In the genomic region with DNA sequence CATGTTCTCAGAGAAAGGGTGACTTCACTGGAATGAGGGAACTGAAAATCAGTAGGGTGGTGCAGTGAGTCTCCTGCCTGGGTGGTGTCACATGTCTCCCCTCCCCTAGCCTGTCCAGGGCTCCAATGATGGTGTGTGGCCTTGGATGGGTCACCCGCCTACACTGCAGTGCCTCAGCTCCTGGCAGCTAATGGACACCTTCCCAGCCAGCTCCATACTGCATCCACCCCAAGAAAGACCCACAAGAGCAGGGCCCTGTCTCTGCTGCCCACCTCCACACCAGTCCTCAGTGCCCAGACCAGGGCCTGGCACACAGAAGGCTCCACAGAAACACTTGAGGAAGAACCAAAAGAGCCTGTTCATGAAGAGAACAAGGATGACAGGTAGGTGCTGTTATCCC, we compare ENCODE assay signal across 32 cellular contexts.
"Had no signal": no experiment of that assay in that cellular context is flagged by ENCODE, and none has a peak within 500 bp of the region (broad histone marks: within the 10 kb centered on the region; RNA-seq: fewer than 3 reads in every experiment).

No MANE protein-coding gene starts in this region.

- H3K36me3 Mint-ChIP-seq: immature natural killer cell; naive thymus-derived CD8-positive, alpha-beta T cell had no signal

- H3K4me3 ChIP-seq: ovary, prostate gland, sigmoid colon, smooth muscle cell, tibial nerve, uterus had no signal

- H3K4me1 ChIP-seq: prostate gland, sigmoid colon, tibial nerve, uterus had no signal

- H3K9me3 Mint-ChIP-seq: activated naive CD8-positive, alpha-beta T cell treated with anti-CD3 and anti-CD28 coated beads, Interleukin-2, amount 50 U/mL, for 24 hours; activated T-cell treated with anti-CD3 and anti-CD28 coated beads, Interleukin-2, amount 50 U/mL, for 24 hours; dendritic cell treated with granulocyte-macrophage colony-stimulating factor and Interleukin-4, amounts not matched to agents 40 ng/mL and 50 ng/mL, for 4 days; immature natural killer cell; T-helper 1 cell treated with Interleukin-12 subunit alpha and Interleukin-12 subunit beta and Interleukin-4 antibody, amounts not matched to agents 30 μg/mL and 1 μg/mL, for 36 hours had no signal

- H3K4me3 Mint-ChIP-seq: activated naive CD8-positive, alpha-beta T cell treated with anti-CD3 and anti-CD28 coated beads, Interleukin-2, amount 50 U/mL, for 24 hours; activated T-cell treated with anti-CD3 and anti-CD28 coated beads, Interleukin-2, amount 50 U/mL, for 24 hours; dendritic cell treated with granulocyte-macrophage colony-stimulating factor and Interleukin-4, amounts not matched to agents 40 ng/mL and 50 ng/mL, for 4 days; endodermal cell; stimulated activated naive B cell treated with anti-CD40 and anti-IgM and Interleukin-4, amounts not matched to agents 10 μg/mL and 1 μg/mL and 100 μg/mL, for 72 hours; T-helper 1 cell treated with Interleukin-12 subunit alpha and Interleukin-12 subunit beta and Interleukin-4 antibody, amounts not matched to agents 30 μg/mL and 1 μg/mL, for 36 hours had no signal

- FAIRE-seq: TTC549 had no signal

- H3K9me3 ChIP-seq: neutrophil, ovary, prostate gland, sigmoid colon, uterus had no signal

- DNase-seq: activated CD4-positive, alpha-beta T cell treated with anti-CD3 and anti-CD28 coated beads for 48 hours; activated CD4-positive, alpha-beta T cell treated with anti-CD3 and anti-CD28 coated beads, Interleukin-2, amount 50 U/mL, for 48 hours; activated CD8-positive, alpha-beta memory T cell treated with anti-CD3 and anti-CD28 coated beads, Interleukin-2, amount 50 U/mL, for 4 hours; activated gamma-delta T cell; activated naive CD4-positive, alpha-beta T cell treated with anti-CD3 and anti-CD28 coated beads, Interleukin-2, amount 50 U/mL, for 16 hours; activated naive CD8-positive, alpha-beta T cell treated with anti-CD3 and anti-CD28 coated beads, Interleukin-2, amount 50 U/mL, for 24 hours; activated T-cell treated with anti-CD3 and anti-CD28 coated beads, Interleukin-2, amount 50 U/mL, for 24 hours; amygdala; central memory CD4-positive, alpha-beta T cell; foreskin fibroblast; hippocampal formation; immature natural killer cell; ovary; retina; sigmoid colon; stimulated activated CD4-positive, alpha-beta T cell treated with anti-CD3 and anti-CD28 coated beads, Interleukin-1b, Interleukin-23, amount 100 ng/mL, for 48 hours; stimulated activated CD4-positive, alpha-beta T cell treated with anti-CD3 and anti-CD28 coated beads, Interleukin-4, amount 100 ng/mL, for 4 hours; stimulated activated CD8-positive, alpha-beta memory T cell treated with anti-CD3 and anti-CD28 coated beads, Interleukin-4, amount 100 ng/mL, for 48 hours; stimulated activated naive B cell treated with anti-CD40 and anti-IgM and Interleukin-4, amounts not matched to agents 10 μg/mL and 1 μg/mL and 100 μg/mL, for 72 hours; T-helper 9 cell; uterus had no signal

- H3K4me1 Mint-ChIP-seq: stimulated activated naive B cell treated with anti-CD40 and anti-IgM and Interleukin-4, amounts not matched to agents 10 μg/mL and 1 μg/mL and 100 μg/mL, for 72 hours had no signal

- H3K27me3 Mint-ChIP-seq: dendritic cell treated with granulocyte-macrophage colony-stimulating factor and Interleukin-4, amounts not matched to agents 40 ng/mL and 50 ng/mL, for 4 days had no signal

- H3K36me3 ChIP-seq: neutrophil, ovary, prostate gland, sigmoid colon, tibial nerve, uterus had no signal

- H3K27me3 ChIP-seq: neutrophil, ovary, tibial nerve, uterus had no signal

- H3K27ac Mint-ChIP-seq: activated naive CD8-positive, alpha-beta T cell treated with anti-CD3 and anti-CD28 coated beads, Interleukin-2, amount 50 U/mL, for 24 hours; activated T-cell treated with anti-CD3 and anti-CD28 coated beads, Interleukin-2, amount 50 U/mL, for 24 hours; dendritic cell treated with granulocyte-macrophage colony-stimulating factor and Interleukin-4, amounts not matched to agents 40 ng/mL and 50 ng/mL, for 4 days; endodermal cell; stimulated activated naive B cell treated with anti-CD40 and anti-IgM and Interleukin-4, amounts not matched to agents 10 μg/mL and 1 μg/mL and 100 μg/mL, for 72 hours; T-helper 1 cell treated with Interleukin-12 subunit alpha and Interleukin-12 subunit beta and Interleukin-4 antibody, amounts not matched to agents 30 μg/mL and 1 μg/mL, for 36 hours had no signal

- ATAC-seq: activated naive CD8-positive, alpha-beta T cell treated with anti-CD3 and anti-CD28 coated beads, Interleukin-2, amount 50 U/mL, for 24 hours; esophagus mucosa; naive thymus-derived CD8-positive, alpha-beta T cell had no signal

- H3K27ac ChIP-seq: neutrophil, ovary, prostate gland, sigmoid colon, tibial nerve, uterus, VCaP had no signal
